In the genomic region with DNA sequence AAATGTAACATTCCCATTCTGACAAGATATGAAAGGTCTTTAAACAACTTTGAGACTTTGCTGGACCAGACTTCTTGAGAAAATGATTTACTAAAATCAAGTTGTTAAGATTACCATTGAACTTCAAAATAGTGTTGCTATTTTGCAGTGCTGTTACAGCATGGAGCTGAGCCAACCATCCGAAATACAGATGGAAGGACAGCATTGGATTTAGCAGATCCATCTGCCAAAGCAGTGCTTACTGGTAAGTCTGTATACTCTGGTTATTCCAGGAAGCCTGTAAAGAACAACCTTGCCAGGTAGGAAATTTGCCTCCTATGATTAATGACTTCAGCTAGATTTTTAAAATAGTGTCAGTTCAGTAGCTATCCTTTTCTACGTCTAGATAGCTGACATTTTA, we compare ENCODE assay signal across 19 cellular contexts. TPM values are rescaled to one million over a fixed set of nuclear protein-coding genes. Genes with fewer than 3 reads are reported as not detected.
DNase-seq lines count a peak whose midpoint lies in the region; ATAC-seq and TF ChIP-seq lines count a peak whose summit lies in the region.
"Had no signal": no experiment of that assay in that cellular context is flagged by ENCODE, and none has a peak within 500 bp of the region (broad histone marks: within the 10 kb centered on the region; RNA-seq: fewer than 3 reads in every experiment).

No MANE protein-coding gene starts in this region.

- peak overlapping the region; percentile 45 for H3K27ac Mint-ChIP-seq in chondrocyte (ENCODE audit: unreplicated experiment)
- H3K27ac Mint-ChIP-seq: B cell; CD4-positive, alpha-beta T cell had no signal

- intact Hi-C loops in left cardiac atrium (cut with DNase I), result no loop called here

- peak overlapping the region; percentile 13 for H3K4me3 ChIP-seq in cardiac muscle cell

- no peaks in the 10 kb centered on the region for H3K9me3 Mint-ChIP-seq in chondrocyte (ENCODE audit: low read depth)
- H3K9me3 Mint-ChIP-seq: CD4-positive, alpha-beta T cell had no signal

- peaks cover 36% of the 10 kb centered on the region for H3K36me3 Mint-ChIP-seq in chondrocyte (ENCODE audit: low read depth)

- H3K4me3 Mint-ChIP-seq in chondrocyte (ENCODE audit: unreplicated experiment), result no peak overlapping the region
- H3K4me3 Mint-ChIP-seq: B cell; CD4-positive, alpha-beta T cell had no signal

- H3K4me1 ChIP-seq in cardiac muscle cell (ENCODE audit: low read depth), result peaks cover 73% of the 10 kb centered on the region

- ATAC-seq in left cardiac atrium (no peak), HG02870 (IDR thresholded peaks at IDR 0.05; ENCODE audit: unreplicated experiment) (no peak)
- ATAC-seq: HCT116 had no signal

- peaks cover 35% of the 10 kb centered on the region for H3K4me1 Mint-ChIP-seq in chondrocyte (ENCODE audit: low read depth)

- peaks cover 17% of the 10 kb centered on the region for H3K36me3 ChIP-seq in cardiac muscle cell

- TF ChIP-seq CTCF in cardiac muscle cell (IDR thresholded peaks at IDR 0.05; ENCODE audit: low read depth, low read length) (no peak), chondrocyte (IDR thresholded peaks at IDR 0.05) (no peak)

- peak overlapping the region; percentile 89 for H3K27ac ChIP-seq in cardiac muscle cell

- DNase-seq in cardiac muscle cell (ENCODE audit: low read depth in 1 of 2, low spot score in 1 of 2), result no peak
- DNase-seq in left cardiac atrium, result no peak
- peak; percentile 4 for DNase-seq in NCI-H1694 treated with DMSO at 0.1 percent for 48 hours (lab: John Stamatoyannopoulos, UW)
- no peak for DNase-seq in chondrocyte (ENCODE audit: low spot score)
- DNase-seq in activated CD4-positive, alpha-beta T cell treated with anti-CD3 and anti-CD28 coated beads for 4 hours, result no peak
- no peak for DNase-seq in SIG-M5 treated with dmso at 0.1 percent for 504 hours (lab: John Stamatoyannopoulos, UW; ENCODE audit: unreplicated experiment)
- DNase-seq: 8988T; ACHN; Calu3; CD4-positive, alpha-beta T cell; DMS153; DMS79 treated with DMSO at 0.1 percent for 48 hours; EL; GDM1; IMR-90; KBM-7 had no signal

- H3K27me3 ChIP-seq in cardiac muscle cell, result no peaks in the 10 kb centered on the region

- H3K9me3 ChIP-seq in cardiac muscle cell (ENCODE audit: low read depth), result no peaks in the 10 kb centered on the region

- no peaks in the 10 kb centered on the region for H3K27me3 Mint-ChIP-seq in chondrocyte (ENCODE audit: low read depth)
- H3K27me3 Mint-ChIP-seq: B cell; CD4-positive, alpha-beta T cell had no signal

RNA-seq across cellular contexts. Expression of a gene that starts 18.8 kb away (rescaled TPM):
- total RNA-seq in cardiac muscle cell (33.0 and 52.9 TPM in 2 replicates), left cardiac atrium (10 to 100 TPM; 16.5 to 20.9 TPM), chondrocyte (52.1 to 75.0 TPM (median 74.4 TPM) in 3 replicates)
- polyA plus RNA-seq in cardiac muscle cell, result 22.8 and 37.1 TPM in 2 replicates
